In the genomic region with DNA sequence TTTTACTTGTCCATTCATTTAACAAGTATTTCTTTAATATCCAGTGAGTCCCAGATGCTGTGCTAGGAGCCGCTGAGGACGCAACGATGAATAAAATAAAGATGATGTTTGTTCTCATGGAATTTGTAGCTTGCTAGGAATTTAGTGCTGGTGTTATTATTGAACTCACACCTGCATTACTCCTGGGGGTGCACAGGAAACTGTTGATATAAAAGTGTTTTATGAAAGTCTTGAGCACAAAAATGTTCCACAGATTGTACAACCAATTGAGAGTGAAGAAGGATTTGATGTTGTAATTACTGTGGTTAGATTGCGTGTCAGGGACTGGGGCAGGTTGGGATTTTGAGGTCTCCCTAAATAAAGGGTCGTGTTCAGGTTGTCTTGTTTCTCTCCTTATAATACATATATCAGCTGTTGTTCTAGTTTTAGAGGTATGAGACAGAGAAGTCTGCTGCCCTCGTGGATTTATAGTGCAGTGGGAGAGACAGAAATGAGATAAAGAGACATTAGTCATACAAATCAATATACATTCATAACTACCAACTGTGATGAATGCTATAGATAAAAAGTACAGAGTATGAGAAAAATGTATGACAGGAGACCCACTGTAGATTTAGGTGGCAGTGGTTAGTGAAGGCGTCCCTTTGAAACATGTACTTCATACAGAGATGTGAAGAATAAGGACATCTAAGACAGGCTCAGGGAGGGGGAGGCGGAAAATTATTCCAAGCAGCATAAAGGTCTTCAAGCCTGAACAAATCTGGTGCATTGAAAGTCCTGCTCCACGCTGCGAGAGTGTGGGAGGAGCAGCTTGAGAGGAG, we compare ENCODE assay signal across 17 cellular contexts. TPM values are rescaled to one million over a fixed set of nuclear protein-coding genes. Genes with fewer than 3 reads are reported as not detected.
DNase-seq lines count a peak whose midpoint lies in the region; ATAC-seq and TF ChIP-seq lines count a peak whose summit lies in the region.
"Had no signal": no experiment of that assay in that cellular context is flagged by ENCODE, and none has a peak within 500 bp of the region (broad histone marks: within the 10 kb centered on the region; RNA-seq: fewer than 3 reads in every experiment).

No MANE protein-coding gene starts in this region.

- H3K9ac ChIP-seq in PC-3 (ENCODE audit: low read length): peak overlapping the region; percentile 48

- peak overlapping the region; percentile 31; the same call in 1 of the 2 replicates for H2AFZ ChIP-seq in PC-3 (ENCODE audit: low read length)

- no peaks in the 10 kb centered on the region for H3F3A ChIP-seq in PC-3 (ENCODE audit: low read length, unreplicated experiment)

- H3K9me3 Mint-ChIP-seq in mesothelial cell of epicardium: no peaks in the 10 kb centered on the region

- peak overlapping the region; percentile 23; the same call in 1 of the 2 replicates for H3K4me3 ChIP-seq in PC-3 (ENCODE audit: low read length)
- no peak overlapping the region for H3K4me3 ChIP-seq in brain microvascular endothelial cell (ENCODE audit: low read depth, low read length)
- H3K4me3 ChIP-seq: Peyer's patch had no signal

- H3K9me2 ChIP-seq in PC-3 (replicated peaks; ENCODE audit: low read length): no peaks in the 10 kb centered on the region

- intact Hi-C loops in PC-3 (cut with micrococcal nuclease): no loop called here

- ATAC-seq in PC-3: peak; percentile 83

- H3K27me3 Mint-ChIP-seq in mesothelial cell of epicardium (ENCODE audit: low read depth): peaks cover 30% of the 10 kb centered on the region

- H3K27me3 ChIP-seq in PC-3 (ENCODE audit: low read length) (no peaks in the 10 kb centered on the region; the same call in 1 of the 2 replicates), brain microvascular endothelial cell (replicated peaks) (peaks cover 4% of the 10 kb centered on the region)
- H3K27me3 ChIP-seq: Peyer's patch had no signal

- peak overlapping the region; percentile 64 for H3K4me2 ChIP-seq in PC-3 (ENCODE audit: low read length)

- peak overlapping the region; percentile 75 for H3K27ac ChIP-seq in PC-3 (ENCODE audit: low read length)
- H3K27ac ChIP-seq in brain microvascular endothelial cell: peak overlapping the region; percentile 59
- H3K27ac ChIP-seq: Peyer's patch had no signal

- H3K36me3 Mint-ChIP-seq in mesothelial cell of epicardium: no peaks in the 10 kb centered on the region

- peaks cover 9% of the 10 kb centered on the region for H3K4me1 Mint-ChIP-seq in mesothelial cell of epicardium

- peak; percentile 51 for DNase-seq in Daoy (ENCODE audit: low read depth)
- peak; percentile 75 for DNase-seq in PC-3
- DNase-seq in brain microvascular endothelial cell: peak; percentile 37
- no peak for DNase-seq in mesothelial cell of epicardium (ENCODE audit: low spot score in 2 of 2, unreplicated experiment in 2 of 2)
- DNase-seq in HuH-7.5 (ENCODE audit: low spot score): no peak
- DNase-seq in OCI-M2 (lab: John Stamatoyannopoulos, UW; ENCODE audit: unreplicated experiment): no peak
- DNase-seq in activated CD4-positive, alpha-beta T cell treated with anti-CD3 and anti-CD28 coated beads, Interleukin-2, amount 50 U/mL, for 4 hours: no peak
- DNase-seq: COR-L47, DMS53, HCEC 1CT, NCI-H1048, NCI-H1436 treated with DMSO at 0.1 percent for 48 hours, NCI-H2029 treated with DMSO at 0.1 percent for 48 hours, NCI-H2171 treated with DMSO at 0.1 percent for 48 hours, NCI-H748 treated with DMSO at 0.1 percent for 48 hours, Peyer's patch, SHP77 had no signal

- BruUV-seq in PC-3 (replicated peaks; lab: Mats Ljungman, UMichigan): TSS peak; percentile 55

- H3K27ac Mint-ChIP-seq in mesothelial cell of epicardium: peak overlapping the region; percentile 3

- H3K4me3 Mint-ChIP-seq in mesothelial cell of epicardium: no peak overlapping the region

- H3K36me3 ChIP-seq in PC-3 (ENCODE audit: low read depth, low read length) (no peaks in the 10 kb centered on the region), brain microvascular endothelial cell (replicated peaks) (no peaks in the 10 kb centered on the region)
- H3K36me3 ChIP-seq: Peyer's patch had no signal

- no peaks in the 10 kb centered on the region for H3K79me2 ChIP-seq in PC-3 (ENCODE audit: low read length)

- H3K4me1 ChIP-seq in PC-3 (ENCODE audit: insufficient read depth, low read length): peaks cover 30% of the 10 kb centered on the region
- H3K4me1 ChIP-seq: Peyer's patch had no signal

- H3K9me3 ChIP-seq in PC-3 (ENCODE audit: low read length): no peaks in the 10 kb centered on the region
- H3K9me3 ChIP-seq: Peyer's patch had no signal

- POLR2A ChIA-PET in PC-3 (lab: Charles Lee; ENCODE audit: unreplicated experiment): interaction anchor here (0.7 kb wide), 1 partner anchor 135 kb away, joined by 12 read pairs; a partner anchor contains a TSS

- no peak for TF ChIP-seq CTCF in PC-3 (conservative IDR thresholded peaks at IDR 0.05; ENCODE audit: low read depth, low read length)
- no peak for TF ChIP-seq CTCF in brain microvascular endothelial cell (IDR thresholded peaks at IDR 0.05; ENCODE audit: low read depth, low read length, missing control alignments)
- no peak for TF ChIP-seq CTCF in mesothelial cell of epicardium (IDR thresholded peaks at IDR 0.05; ENCODE audit: unreplicated experiment)

- in situ Hi-C loops in brain microvascular endothelial cell (cut with HindIII; ENCODE audit: low pct_ligation_motif_present, low sequenced_read_pairs): no loop called here

- CTCF ChIA-PET in PC-3 (lab: Charles Lee): interaction anchor here (0.7 to 1.0 kb wide), 2 partner anchors 29 to 65 kb away, joined by 4 to 5 read pairs; no protein-coding TSS in a partner anchor

- no peaks in the 10 kb centered on the region for H4K20me1 ChIP-seq in PC-3 (ENCODE audit: low read length)

RNA-seq across cellular contexts. Expression of a gene that starts 11.3 kb away (rescaled TPM):
- 1.0 and 9.3 TPM in 2 replicates for total RNA-seq in Daoy (2014; rRNA removed; shearing (Covaris generic))
- total RNA-seq in PC-3 (2014; rRNA removed) (1.8 TPM in 1 of 2 replicates, not detected in the other), mesothelial cell of epicardium (4.3 to 5.7 TPM (median 5.3 TPM) in 3 replicates)
- total RNA-seq: Peyer's patch had no signal

RNA-seq across cellular contexts. Expression of a gene that starts 40.0 kb away (rescaled TPM):
- 0.48 and 2.9 TPM in 2 replicates for total RNA-seq in Daoy (2014; rRNA removed; shearing (Covaris generic))
- total RNA-seq in PC-3 (2014; rRNA removed) (0.15 and 0.23 TPM in 2 replicates), mesothelial cell of epicardium (2.1 to 2.6 TPM (median 2.1 TPM) in 3 replicates)
- total RNA-seq: Peyer's patch had no signal

Comparison
In these comparisons a context has a peak if more than half of its experiments do, and no peak if none do; other contexts are left out.
1. DNase-seq: peak in Daoy (single experiment), PC-3 (single experiment) and brain microvascular endothelial cell (single experiment); none in mesothelial cell of epicardium (0 of 2), HuH-7.5 (single experiment), OCI-M2 (single experiment) and activated CD4-positive, alpha-beta T cell treated with anti-CD3 and anti-CD28 coated beads, Interleukin-2, amount 50 U/mL, for 4 hours (0 of 2).